ENCODE assay signal across 21 cellular contexts in genomic region chr14:75547552-75548250, GRCh38. TPM values are rescaled to one million over a fixed set of nuclear protein-coding genes. Genes with fewer than 3 reads are reported as not detected.
A peak's percentile ranks its signal among the peaks of the same experiment; 100 is the strongest.
DNase-seq lines count a peak whose midpoint lies in the region; ATAC-seq, FAIRE-seq and TF ChIP-seq lines count a peak whose summit lies in the region.
"Had no signal": no experiment of that assay in that cellular context is flagged by ENCODE, and none has a peak within 500 bp of the region (broad histone marks: within the 10 kb centered on the region; RNA-seq: fewer than 3 reads in every experiment).

No MANE protein-coding gene starts in this region.

- no peak for FAIRE-seq in urothelium cell line (lab: Jason Lieb, UNC)
- FAIRE-seq: colon had no signal

- H3K9me3 Mint-ChIP-seq in activated CD4-positive, alpha-beta T cell treated with anti-CD3 and anti-CD28 coated beads, Interleukin-2, amount 10 ng/mL, durations not matched to agents 24 days and 14 days, result no peaks in the 10 kb centered on the region
- no peaks in the 10 kb centered on the region for H3K9me3 Mint-ChIP-seq in activated CD4-positive, alpha-beta memory T cell treated with anti-CD3 and anti-CD28 coated beads for 36 hours
- H3K9me3 Mint-ChIP-seq in natural killer cell treated with Interleukin-12 subunit alpha and Interleukin-12 subunit beta and Interleukin-15 and Interleukin-18, amount 100 ng/mL, for 72 hours, result peaks cover 3% of the 10 kb centered on the region
- H3K9me3 Mint-ChIP-seq: activated naive CD4-positive, alpha-beta T cell treated with anti-CD3 and anti-CD28 coated beads, Interleukin-2, amount 10 ng/mL, durations not matched to agents 7 days and 5 days; H9; IgD-negative memory B cell had no signal

- H3K27ac ChIP-seq in BLaER1 treated with 17β-estradiol and CSF1 and Interleukin-3, amounts not matched to agents 10 nM and 100 nM, result peak overlapping the region in 3 of 11 experiments; percentile 1 to 68 (median 66); a peak in 5 of 22 replicates
- H3K27ac ChIP-seq: tibial artery had no signal

- CTCF ChIA-PET in activated CD4-positive, alpha-beta memory T cell treated with anti-CD3 and anti-CD28 coated beads for 36 hours (lab: Charles Lee), result interaction anchor here (1.4 to 5.9 kb wide), 5 partner anchors 12 to 107 kb away, joined by 3 to 65 read pairs (median 7); no protein-coding TSS in a partner anchor

- H3K27ac Mint-ChIP-seq in activated CD4-positive, alpha-beta T cell treated with anti-CD3 and anti-CD28 coated beads, Interleukin-2, amount 10 ng/mL, durations not matched to agents 24 days and 14 days, result peak overlapping the region; percentile 71
- peak overlapping the region; percentile 94 for H3K27ac Mint-ChIP-seq in activated CD4-positive, alpha-beta memory T cell treated with anti-CD3 and anti-CD28 coated beads for 36 hours
- H3K27ac Mint-ChIP-seq in natural killer cell treated with Interleukin-12 subunit alpha and Interleukin-12 subunit beta and Interleukin-15 and Interleukin-18, amount 100 ng/mL, for 72 hours, result peak overlapping the region; percentile 87 to 100
- H3K27ac Mint-ChIP-seq: activated naive CD4-positive, alpha-beta T cell treated with anti-CD3 and anti-CD28 coated beads, Interleukin-2, amount 10 ng/mL, durations not matched to agents 7 days and 5 days; IgD-negative memory B cell had no signal

- H3K4me2 ChIP-seq in BLaER1 treated with 17β-estradiol and CSF1 and Interleukin-3, amounts not matched to agents 10 nM and 100 nM, result peak overlapping the region in 8 of 11 experiments; percentile 30 to 73 (median 44); a peak in 16 of 22 replicates

- H3K9me3 ChIP-seq in BLaER1 treated with 17β-estradiol and CSF1 and Interleukin-3, amounts not matched to agents 10 nM and 100 nM (replicated peaks in 1 of 11), result no peaks in the 10 kb centered on the region
- H3K9me3 ChIP-seq: tibial artery had no signal

- peaks cover 0 to 17% (median 0%) of the 10 kb centered on the region in 11 experiments; a peak in 5 of 22 replicates for H4K20me1 ChIP-seq in BLaER1 treated with 17β-estradiol and CSF1 and Interleukin-3, amounts not matched to agents 10 nM and 100 nM

- H3K27me3 Mint-ChIP-seq in activated CD4-positive, alpha-beta T cell treated with anti-CD3 and anti-CD28 coated beads, Interleukin-2, amount 10 ng/mL, durations not matched to agents 24 days and 14 days, result no peaks in the 10 kb centered on the region
- H3K27me3 Mint-ChIP-seq in activated CD4-positive, alpha-beta memory T cell treated with anti-CD3 and anti-CD28 coated beads for 36 hours, result no peaks in the 10 kb centered on the region
- H3K27me3 Mint-ChIP-seq in natural killer cell treated with Interleukin-12 subunit alpha and Interleukin-12 subunit beta and Interleukin-15 and Interleukin-18, amount 100 ng/mL, for 72 hours, result no peaks in the 10 kb centered on the region
- H3K27me3 Mint-ChIP-seq: activated naive CD4-positive, alpha-beta T cell treated with anti-CD3 and anti-CD28 coated beads, Interleukin-2, amount 10 ng/mL, durations not matched to agents 7 days and 5 days; IgD-negative memory B cell had no signal

- peaks cover 52% of the 10 kb centered on the region for H3K4me1 Mint-ChIP-seq in activated CD4-positive, alpha-beta T cell treated with anti-CD3 and anti-CD28 coated beads, Interleukin-2, amount 10 ng/mL, durations not matched to agents 24 days and 14 days
- H3K4me1 Mint-ChIP-seq in activated CD4-positive, alpha-beta memory T cell treated with anti-CD3 and anti-CD28 coated beads for 36 hours (ENCODE audit: low read depth), result peaks cover 81% of the 10 kb centered on the region
- H3K4me1 Mint-ChIP-seq in natural killer cell treated with Interleukin-12 subunit alpha and Interleukin-12 subunit beta and Interleukin-15 and Interleukin-18, amount 100 ng/mL, for 72 hours (ENCODE audit: low read depth in 2 of 2), result peaks cover 70 to 79% of the 10 kb centered on the region in 2 donors

- intact Hi-C loops in activated CD4-positive, alpha-beta T cell treated with anti-CD3 and anti-CD28 coated beads, Interleukin-2, amount 10 ng/mL, durations not matched to agents 24 days and 14 days (cut with micrococcal nuclease), result no loop called here
- intact Hi-C loops in activated CD4-positive, alpha-beta memory T cell treated with anti-CD3 and anti-CD28 coated beads for 36 hours (cut with micrococcal nuclease), result no loop called here

- H3K4me3 ChIP-seq in BLaER1 treated with 17β-estradiol and CSF1 and Interleukin-3, amounts not matched to agents 10 nM and 100 nM, result no peak overlapping the region
- H3K4me3 ChIP-seq: tibial artery had no signal

- no peak for DNase-seq in activated CD4-positive, alpha-beta T cell treated with anti-CD3 and anti-CD28 coated beads, Interleukin-2, amount 10 ng/mL, durations not matched to agents 24 days and 14 days
- no peak for DNase-seq in activated CD4-positive, alpha-beta T cell treated with anti-CD3 and anti-CD28 coated beads, Interleukin-2, amount 50 U/mL, for 4 hours
- no peak for DNase-seq in activated CD4-positive, alpha-beta memory T cell treated with anti-CD3 and anti-CD28 coated beads for 36 hours
- no peak for DNase-seq in natural killer cell treated with Interleukin-12 subunit alpha and Interleukin-12 subunit beta and Interleukin-15 and Interleukin-18, amount 100 ng/mL, for 72 hours (ENCODE audit: low spot score)
- no peak for DNase-seq in urothelium cell line (ENCODE audit: low spot score)
- DNase-seq: ACHN; activated naive CD4-positive, alpha-beta T cell treated with anti-CD3 and anti-CD28 coated beads, Interleukin-2, amount 10 ng/mL, durations not matched to agents 7 days and 5 days; H9; islet precursor cell; NCI-H1694; NCI-H345; NK-92 treated with Interleukin-12 subunit alpha and Interleukin-12 subunit beta, amount 100 ng/mL, for 24 hours; stimulated activated naive CD4-positive, alpha-beta T cell had no signal

- H3K4me1 ChIP-seq in BLaER1 treated with 17β-estradiol and CSF1 and Interleukin-3, amounts not matched to agents 10 nM and 100 nM, result peaks cover 19 to 81% (median 21%) of the 10 kb centered on the region in 10 experiments
- H3K4me1 ChIP-seq: tibial artery had no signal

- H3K36me3 Mint-ChIP-seq in activated CD4-positive, alpha-beta T cell treated with anti-CD3 and anti-CD28 coated beads, Interleukin-2, amount 10 ng/mL, durations not matched to agents 24 days and 14 days (ENCODE audit: low read depth), result peaks cover 51% of the 10 kb centered on the region
- H3K36me3 Mint-ChIP-seq in activated CD4-positive, alpha-beta memory T cell treated with anti-CD3 and anti-CD28 coated beads for 36 hours, result peaks cover 42% of the 10 kb centered on the region
- peaks cover 26% of the 10 kb centered on the region for H3K36me3 Mint-ChIP-seq in natural killer cell treated with Interleukin-12 subunit alpha and Interleukin-12 subunit beta and Interleukin-15 and Interleukin-18, amount 100 ng/mL, for 72 hours
- H3K36me3 Mint-ChIP-seq: IgD-negative memory B cell had no signal

- H3K27me3 ChIP-seq in BLaER1 treated with 17β-estradiol and CSF1 and Interleukin-3, amounts not matched to agents 10 nM and 100 nM, result no peaks in the 10 kb centered on the region

- H3K36me3 ChIP-seq in BLaER1 treated with 17β-estradiol and CSF1 and Interleukin-3, amounts not matched to agents 10 nM and 100 nM, result peaks cover 0 to 34% (median 6%) of the 10 kb centered on the region in 11 experiments; a peak in 11 of 22 replicates
- H3K36me3 ChIP-seq: tibial artery had no signal

- no peak for ATAC-seq in natural killer cell treated with Interleukin-12 subunit alpha and Interleukin-12 subunit beta and Interleukin-15 and Interleukin-18, amount 100 ng/mL, for 72 hours
- no peak for ATAC-seq in GM19035 (IDR thresholded peaks at IDR 0.05; ENCODE audit: unreplicated experiment)
- ATAC-seq in SK-N-SH treated with all-trans-retinoic acid at 6 μM for 48 hours, result no peak

- H3K4me3 Mint-ChIP-seq in activated CD4-positive, alpha-beta T cell treated with anti-CD3 and anti-CD28 coated beads, Interleukin-2, amount 10 ng/mL, durations not matched to agents 24 days and 14 days, result no peak overlapping the region
- peak overlapping the region; percentile 15 for H3K4me3 Mint-ChIP-seq in activated CD4-positive, alpha-beta memory T cell treated with anti-CD3 and anti-CD28 coated beads for 36 hours
- H3K4me3 Mint-ChIP-seq in natural killer cell treated with Interleukin-12 subunit alpha and Interleukin-12 subunit beta and Interleukin-15 and Interleukin-18, amount 100 ng/mL, for 72 hours, result peak overlapping the region; percentile 76
- H3K4me3 Mint-ChIP-seq: activated naive CD4-positive, alpha-beta T cell treated with anti-CD3 and anti-CD28 coated beads, Interleukin-2, amount 10 ng/mL, durations not matched to agents 7 days and 5 days; H9 had no signal

- POLR2A ChIA-PET in activated CD4-positive, alpha-beta memory T cell treated with anti-CD3 and anti-CD28 coated beads for 36 hours (lab: Charles Lee), result interaction anchor here (1.5 to 5.4 kb wide), 4 partner anchors 9 to 26 kb away, joined by 5 to 49 read pairs (median 8); partner anchors contain the start of gene BATF

- H3K9ac ChIP-seq in BLaER1 treated with 17β-estradiol and CSF1 and Interleukin-3, amounts not matched to agents 10 nM and 100 nM, result peak overlapping the region in 2 of 11 experiments; percentile 50 to 62; a peak in 3 of 22 replicates

TF ChIP-seq in SK-N-SH treated with all-trans-retinoic acid at 6 μM for 48 hours, 23 proteins besides CTCF, POLR2A, EP300 and RAD21 (continues in another document):
- no peak for TF ChIP-seq ZFP3 (CRISPR knock-in tag; IDR thresholded peaks at IDR 0.05)
- no peak for TF ChIP-seq ZNF565 (CRISPR knock-in tag; conservative IDR thresholded peaks at IDR 0.05; ENCODE audit: low read depth)
- no peak for TF ChIP-seq RARB (CRISPR knock-in tag; IDR thresholded peaks at IDR 0.05)
- TF ChIP-seq ISL1 (CRISPR knock-in tag; IDR thresholded peaks at IDR 0.05), result no peak
- TF ChIP-seq TOX (CRISPR knock-in tag; IDR thresholded peaks at IDR 0.05; ENCODE audit: borderline replicate concordance), result no peak
- no peak for TF ChIP-seq OSR1 (CRISPR knock-in tag; IDR thresholded peaks at IDR 0.05)
- TF ChIP-seq CSDC2 (CRISPR knock-in tag; IDR thresholded peaks at IDR 0.05), result no peak
- no peak for TF ChIP-seq BACH2 (CRISPR knock-in tag; IDR thresholded peaks at IDR 0.05; ENCODE audit: borderline replicate concordance)
- TF ChIP-seq ZFP30 (CRISPR knock-in tag; IDR thresholded peaks at IDR 0.05), result no peak

RNA-seq across cellular contexts. Expression of gene BATF, which starts 25.4 kb away (rescaled TPM):
- total RNA-seq in activated CD4-positive, alpha-beta T cell treated with anti-CD3 and anti-CD28 coated beads, Interleukin-2, amount 10 ng/mL, durations not matched to agents 24 days and 14 days, result 175 and 178 TPM in 2 replicates
- 100 to 1,000 TPM; 171 to 182 TPM for total RNA-seq in activated CD4-positive, alpha-beta memory T cell treated with anti-CD3 and anti-CD28 coated beads for 36 hours
- total RNA-seq in natural killer cell treated with Interleukin-12 subunit alpha and Interleukin-12 subunit beta and Interleukin-15 and Interleukin-18, amount 100 ng/mL, for 72 hours, result 100 to 1,000 TPM; 219 to 220 TPM
- total RNA-seq: Daoy, H9, renal cortical epithelial cell had no signal

RNA-seq across cellular contexts. Expression of gene FLVCR2, which starts 30.7 kb away (rescaled TPM):
- 3.6 and 5.4 TPM in 2 replicates for total RNA-seq in activated CD4-positive, alpha-beta T cell treated with anti-CD3 and anti-CD28 coated beads, Interleukin-2, amount 10 ng/mL, durations not matched to agents 24 days and 14 days
- total RNA-seq in activated CD4-positive, alpha-beta memory T cell treated with anti-CD3 and anti-CD28 coated beads for 36 hours, result 1 to 10 TPM; 2.8 to 7.6 TPM
- total RNA-seq in natural killer cell treated with Interleukin-12 subunit alpha and Interleukin-12 subunit beta and Interleukin-15 and Interleukin-18, amount 100 ng/mL, for 72 hours, result 10 to 100 TPM in 1 of 2 donors, 1 to 10 TPM in 1; 5.3 to 21.2 TPM
